Comparison of ENCODE assay signal across 28 cellular contexts in genomic region chr11:113059548-113059947, GRCh38.
"Had no signal": no experiment of that assay in that cellular context is flagged by ENCODE, and none has a peak within 500 bp of the region (broad histone marks: within the 10 kb centered on the region; RNA-seq: fewer than 3 reads in every experiment).

No MANE protein-coding gene starts in this region.

- H3K27ac Mint-ChIP-seq: activated CD4-positive, alpha-beta memory T cell treated with anti-CD3 and anti-CD28 coated beads for 36 hours; activated CD4-positive, alpha-beta T cell treated with anti-CD3 and anti-CD28 coated beads, Interleukin-2, amount 10 ng/mL, durations not matched to agents 7 days and 5 days; activated naive CD4-positive, alpha-beta T cell treated with anti-CD3 and anti-CD28 coated beads, Interleukin-2, amount 10 ng/mL, durations not matched to agents 7 days and 5 days; activated naive CD8-positive, alpha-beta T cell treated with anti-CD3 and anti-CD28 coated beads for 36 hours; activated T-helper 2 cell treated with anti-CD3 and anti-CD28 coated beads, Interferon-gamma antibody, Interleukin-2, Interleukin-4, amounts not matched to agents 10 μg/mL and 5 μg/mL and 100 μg/mL, durations not matched to agents 14 hours and 24 hours and 36 hours; T-cell had no signal

- H3K27ac ChIP-seq: brain microvascular endothelial cell, SK-N-MC, VCaP had no signal

- H3K36me3 Mint-ChIP-seq: activated CD4-positive, alpha-beta memory T cell treated with anti-CD3 and anti-CD28 coated beads for 36 hours; activated naive CD4-positive, alpha-beta T cell treated with anti-CD3 and anti-CD28 coated beads, Interleukin-2, amount 10 ng/mL, durations not matched to agents 7 days and 5 days; activated naive CD8-positive, alpha-beta T cell treated with anti-CD3 and anti-CD28 coated beads for 36 hours; T-cell had no signal

- H3K4me3 Mint-ChIP-seq: activated CD4-positive, alpha-beta memory T cell treated with anti-CD3 and anti-CD28 coated beads for 36 hours; activated CD4-positive, alpha-beta T cell treated with anti-CD3 and anti-CD28 coated beads, Interleukin-2, amount 10 ng/mL, durations not matched to agents 7 days and 5 days; activated naive CD4-positive, alpha-beta T cell treated with anti-CD3 and anti-CD28 coated beads, Interleukin-2, amount 10 ng/mL, durations not matched to agents 7 days and 5 days; activated naive CD8-positive, alpha-beta T cell treated with anti-CD3 and anti-CD28 coated beads for 36 hours; T-cell had no signal

- H3K4me1 Mint-ChIP-seq: activated CD4-positive, alpha-beta T cell treated with anti-CD3 and anti-CD28 coated beads, Interleukin-2, amount 10 ng/mL, durations not matched to agents 7 days and 5 days; activated naive CD4-positive, alpha-beta T cell treated with anti-CD3 and anti-CD28 coated beads, Interleukin-2, amount 10 ng/mL, durations not matched to agents 7 days and 5 days; activated naive CD8-positive, alpha-beta T cell treated with anti-CD3 and anti-CD28 coated beads for 36 hours; T-cell had no signal

- H3K27me3 Mint-ChIP-seq: activated CD4-positive, alpha-beta memory T cell treated with anti-CD3 and anti-CD28 coated beads for 36 hours; activated CD4-positive, alpha-beta T cell treated with anti-CD3 and anti-CD28 coated beads, Interleukin-2, amount 10 ng/mL, durations not matched to agents 7 days and 5 days; activated naive CD4-positive, alpha-beta T cell treated with anti-CD3 and anti-CD28 coated beads, Interleukin-2, amount 10 ng/mL, durations not matched to agents 7 days and 5 days; activated naive CD8-positive, alpha-beta T cell treated with anti-CD3 and anti-CD28 coated beads for 36 hours; T-cell had no signal

- DNase-seq: activated CD4-positive, alpha-beta memory T cell treated with anti-CD3 and anti-CD28 coated beads for 36 hours; activated CD4-positive, alpha-beta T cell treated with anti-CD3 and anti-CD28 coated beads, Interleukin-2, amount 10 ng/mL, durations not matched to agents 7 days and 5 days; activated CD4-positive, CD25-positive, alpha-beta regulatory T cell; activated gamma-delta T cell treated with Interleukin-2 at 50 U/mL for 16 hours; activated naive CD4-positive, alpha-beta T cell treated with anti-CD3 and anti-CD28 coated beads, Interleukin-2, amount 10 ng/mL, durations not matched to agents 7 days and 5 days; activated naive CD8-positive, alpha-beta T cell treated with anti-CD3 and anti-CD28 coated beads for 36 hours; activated T-cell treated with anti-CD3 and anti-CD28 coated beads for 4 hours; activated T-cell treated with anti-CD3 and anti-CD28 coated beads, Interleukin-2, amount 50 U/mL, for 48 hours; brain microvascular endothelial cell; cerebellar nuclear complex; Kasumi-1; KBM-7; NCI-H1092; NCI-H1417; NCI-H1930; NCI-H2171; NCI-H2227 treated with DMSO at 0.1 percent for 48 hours; NCI-H446 treated with DMSO at 0.1 percent for 48 hours; NCI-H524 treated with DMSO at 0.1 percent for 48 hours; NCI-H774; NK-92 treated with Interleukin-12 subunit alpha and Interleukin-12 subunit beta, amount 100 ng/mL, for 24 hours; SIG-M5; T-cell; T-helper 2 cell; T1000 had no signal

- H3K9me3 Mint-ChIP-seq: activated CD4-positive, alpha-beta memory T cell treated with anti-CD3 and anti-CD28 coated beads for 36 hours; activated CD4-positive, alpha-beta T cell treated with anti-CD3 and anti-CD28 coated beads, Interleukin-2, amount 10 ng/mL, durations not matched to agents 7 days and 5 days; activated naive CD4-positive, alpha-beta T cell treated with anti-CD3 and anti-CD28 coated beads, Interleukin-2, amount 10 ng/mL, durations not matched to agents 7 days and 5 days; activated naive CD8-positive, alpha-beta T cell treated with anti-CD3 and anti-CD28 coated beads for 36 hours; activated T-helper 2 cell treated with anti-CD3 and anti-CD28 coated beads, Interferon-gamma antibody, Interleukin-2, Interleukin-4, amounts not matched to agents 10 μg/mL and 5 μg/mL and 100 μg/mL, durations not matched to agents 14 hours and 24 hours and 36 hours had no signal
